27 cellular contexts compared by ENCODE assay signal in the genomic region with DNA sequence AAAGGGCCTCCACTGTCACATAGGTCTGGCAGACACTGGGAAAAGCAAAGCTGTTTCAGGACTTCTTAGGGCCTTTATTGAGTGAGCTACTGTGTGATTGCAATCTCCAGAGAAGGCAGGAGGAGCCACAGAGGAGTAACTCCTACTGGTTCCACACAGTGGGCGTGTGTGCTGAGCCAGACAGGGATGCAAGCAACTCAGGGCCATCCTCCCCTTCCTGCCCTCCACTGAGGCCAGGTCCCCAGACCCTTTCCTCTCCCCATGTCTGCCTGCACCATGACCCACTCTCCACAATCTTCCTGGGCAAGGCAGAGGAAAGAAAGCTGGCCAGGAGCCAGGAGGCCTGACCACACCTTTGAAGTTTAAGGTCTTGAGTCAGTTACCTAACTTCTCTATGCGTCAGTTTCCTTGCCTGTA.
DNase-seq lines count a peak whose midpoint lies in the region; ATAC-seq, FAIRE-seq and TF ChIP-seq lines count a peak whose summit lies in the region.
"Had no signal": no experiment of that assay in that cellular context is flagged by ENCODE, and none has a peak within 500 bp of the region (broad histone marks: within the 10 kb centered on the region; RNA-seq: fewer than 3 reads in every experiment).

No MANE protein-coding gene starts in this region.

- TF ChIP-seq EP300 in K562 (IDR thresholded peaks at IDR 0.05; ENCODE audit: low read length): no peak
- TF ChIP-seq EP300 in upper lobe of left lung (IDR thresholded peaks at IDR 0.05): no peak

- intact Hi-C loops in MCF 10A (cut with micrococcal nuclease) (no loop called here), breast epithelium (cut with DNase I; ENCODE audit: low total_unique reads) (no loop called here), K562 (cut with micrococcal nuclease) (no loop called here)

- H3K4me3 Mint-ChIP-seq in MCF 10A (ENCODE audit: unreplicated experiment) (no peak overlapping the region), mesothelial cell of epicardium (no peak overlapping the region)

- H3K27me3 ChIP-seq in breast epithelium: no peaks in the 10 kb centered on the region
- peaks cover 5 to 39% of the 10 kb centered on the region in 2 experiments; a peak in 3 of 5 replicates for H3K27me3 ChIP-seq in K562 (ENCODE audit: control insufficient read depth in 2 of 2, insufficient read depth in 2 of 2, low read length in 2 of 2)
- H3K27me3 ChIP-seq in upper lobe of left lung: no peaks in the 10 kb centered on the region
- H3K27me3 ChIP-seq: esophagus muscularis mucosa, left lung, SJSA1, tibial artery had no signal

- peak overlapping the region in 1 of 2 donors; percentile 1 for H3K27ac ChIP-seq in breast epithelium
- H3K27ac ChIP-seq in K562 (ENCODE audit: extremely low read depth, low read depth, low read length): no peak overlapping the region
- no peak overlapping the region for H3K27ac ChIP-seq in upper lobe of left lung
- H3K27ac ChIP-seq: HL-60, psoas muscle, SJSA1 had no signal

- H3K36me3 ChIP-seq in breast epithelium: no peaks in the 10 kb centered on the region
- H3K36me3 ChIP-seq in K562 (ENCODE audit: control insufficient read depth, insufficient read depth, low read length): no peaks in the 10 kb centered on the region
- no peaks in the 10 kb centered on the region for H3K36me3 ChIP-seq in upper lobe of left lung
- H3K36me3 ChIP-seq: esophagus muscularis mucosa, left lung, SJSA1, tibial artery had no signal

- no peaks in the 10 kb centered on the region for H3K36me3 Mint-ChIP-seq in MCF 10A (ENCODE audit: insufficient read depth, unreplicated experiment)
- no peaks in the 10 kb centered on the region for H3K36me3 Mint-ChIP-seq in mesothelial cell of epicardium

- FAIRE-seq in K562 (lab: Jason Lieb, UNC): no peak

- H3K9me3 ChIP-seq in breast epithelium: no peaks in the 10 kb centered on the region
- H3K9me3 ChIP-seq in K562 (replicated peaks; ENCODE audit: control insufficient read depth, insufficient read depth, low read depth, low read length): no peaks in the 10 kb centered on the region
- H3K9me3 ChIP-seq in upper lobe of left lung: no peaks in the 10 kb centered on the region
- H3K9me3 ChIP-seq: esophagus muscularis mucosa, left lung, psoas muscle, SJSA1, tibial artery had no signal

- no peak overlapping the region for H3K4me2 ChIP-seq in K562 (ENCODE audit: insufficient read depth, low read length)

- peaks cover 5% of the 10 kb centered on the region for H3K4me1 Mint-ChIP-seq in MCF 10A (ENCODE audit: insufficient read depth, unreplicated experiment)
- H3K4me1 Mint-ChIP-seq in mesothelial cell of epicardium: peaks cover 66% of the 10 kb centered on the region

- H3K9me1 ChIP-seq in K562 (ENCODE audit: control insufficient read depth, insufficient read depth, low read length): no peaks in the 10 kb centered on the region

- TF ChIP-seq CTCF in MCF 10A (IDR thresholded peaks at IDR 0.05; ENCODE audit: unreplicated experiment) (no peak), breast epithelium (IDR thresholded peaks at IDR 0.05) (no peak), K562 (IDR thresholded peaks at IDR 0.05 in 2 of 3, conservative IDR thresholded peaks at IDR 0.05 in 1 of 3; ENCODE audit: insufficient read depth in 2 of 3, low read depth in 1 of 3, low read length in 3 of 3) (no peak), mesothelial cell of epicardium (IDR thresholded peaks at IDR 0.05; ENCODE audit: unreplicated experiment) (no peak), upper lobe of left lung (IDR thresholded peaks at IDR 0.05) (no peak)

- no peak for TF ChIP-seq RAD21 in K562 (CRISPR knock-in tag; conservative IDR thresholded peaks at IDR 0.05 in 1 of 2, IDR thresholded peaks at IDR 0.05 in 1 of 2)

- TF ChIP-seq POLR2A in breast epithelium (IDR thresholded peaks at IDR 0.05) (no peak), K562 (conservative IDR thresholded peaks at IDR 0.05) (no peak), upper lobe of left lung (IDR thresholded peaks at IDR 0.05) (no peak)

- no peaks in the 10 kb centered on the region for H3K79me2 ChIP-seq in K562 (ENCODE audit: control insufficient read depth, insufficient read depth, low read length)

- no TSS peak for BruUV-seq in MCF 10A (replicated peaks; lab: Mats Ljungman, UMichigan)
- no TSS peak for BruUV-seq in K562 (replicated peaks; lab: Mats Ljungman, UMichigan)

- H3K27ac Mint-ChIP-seq in MCF 10A (ENCODE audit: low read depth, unreplicated experiment) (no peak overlapping the region), mesothelial cell of epicardium (peak overlapping the region; percentile 56)

- peaks cover 3 to 7% of the 10 kb centered on the region in 2 donors for H3K4me1 ChIP-seq in breast epithelium
- H3K4me1 ChIP-seq in K562 (replicated peaks in 1 of 2; ENCODE audit: control insufficient read depth in 2 of 2, insufficient read depth in 2 of 2, low read length in 2 of 2): no peaks in the 10 kb centered on the region
- H3K4me1 ChIP-seq in upper lobe of left lung: peaks cover 29 to 41% (median 35%) of the 10 kb centered on the region in 4 donors

- 0 out of 2 replicates have a peak, but pooled peaks cover 4% of the 10 kb centered on the region for H4K20me1 ChIP-seq in K562 (replicated peaks; ENCODE audit: control insufficient read depth, insufficient read depth, low read length)

- H2AFZ ChIP-seq in K562 (ENCODE audit: low read depth, low read length): no peak overlapping the region

- 0% methylated on average over 2 of the region's 2 CpGs for WGBS in K562 (ENCODE audit: insufficient coverage, low coverage, missing lambda C conversion rate)
- WGBS in upper lobe of left lung, 2 donors: 64 to 78% methylated on average over 2 of the region's 2 CpGs

- DNase-seq in MCF 10A (ENCODE audit: unreplicated experiment) (peak; percentile 73), breast epithelium (ENCODE audit: low spot score in 2 of 2) (no peak), K562 (ENCODE audit: extremely low read depth in 1 of 4, low spot score in 3 of 4) (no peak), mesothelial cell of epicardium (ENCODE audit: low spot score in 2 of 2, unreplicated experiment in 2 of 2) (no peak), upper lobe of left lung (no peak), NCI-H510A treated with DMSO at 0.1 percent for 48 hours (lab: John Stamatoyannopoulos, UW) (no peak)
- DNase-seq: 8988T; activated CD4-positive, alpha-beta T cell treated with anti-CD3 and anti-CD28 coated beads, Interleukin-2, amount 50 U/mL, for 1 hour; activated CD8-positive, alpha-beta memory T cell treated with anti-CD3 and anti-CD28 coated beads, Interleukin-2, amount 50 U/mL, for 48 hours; anterior cingulate cortex; effector CD4-positive, alpha-beta T cell; KBM-7; left lung; MV-4-11; NCI-H1694 treated with DMSO at 0.1 percent for 48 hours; NCI-H2227 treated with DMSO at 0.1 percent for 48 hours; NCI-H82; psoas muscle; stimulated activated naive CD4-positive, alpha-beta T cell; T-helper 2 cell; tibial artery had no signal

- ATAC-seq in K562: peak; percentile 63; the same call in 2 of the 3 replicates
- no peak for ATAC-seq in upper lobe of left lung (ENCODE audit: low FRiP score in 2 of 2)
- no peak for ATAC-seq in HG02840 (IDR thresholded peaks at IDR 0.05; ENCODE audit: low FRiP score, unreplicated experiment)
- ATAC-seq in HG03432 (IDR thresholded peaks at IDR 0.05; ENCODE audit: unreplicated experiment): no peak
- ATAC-seq: psoas muscle had no signal

- CTCF ChIA-PET in MCF 10A (lab: Yijun Ruan, JAX) (interaction anchor here (0.6 kb wide), 1 partner anchor 139 kb away, joined by 3 read pairs; no protein-coding TSS in a partner anchor), K562 (lab: Yijun Ruan, JAX; ENCODE audit: low intra/inter-chr PET ratio) (no interaction called here)

- no peak overlapping the region for H3K4me3 ChIP-seq in breast epithelium
- no peak overlapping the region for H3K4me3 ChIP-seq in K562
- H3K4me3 ChIP-seq in upper lobe of left lung: no peak overlapping the region
- H3K4me3 ChIP-seq: esophagus muscularis mucosa, left lung, psoas muscle, SJSA1, skin epidermis, tibial artery had no signal

- H3K9me3 Mint-ChIP-seq in MCF 10A (ENCODE audit: unreplicated experiment): no peaks in the 10 kb centered on the region
- H3K9me3 Mint-ChIP-seq in mesothelial cell of epicardium: no peaks in the 10 kb centered on the region

- H3K9ac ChIP-seq in K562 (ENCODE audit: insufficient read depth in 1 of 2, low read depth in 2 of 2, low read length in 2 of 2): no peak overlapping the region

- in situ Hi-C loops in K562 (cut with MboI): no loop called here

- POLR2A ChIA-PET in MCF 10A (lab: Yijun Ruan, JAX): no interaction called here
- POLR2A ChIA-PET in K562 (lab: Yijun Ruan, JAX): interaction anchor here (0.8 kb wide), 1 partner anchor 389 kb away, joined by 5 read pairs; no protein-coding TSS in a partner anchor

- peaks cover 13% of the 10 kb centered on the region for H3K27me3 Mint-ChIP-seq in MCF 10A (ENCODE audit: insufficient read depth, unreplicated experiment)
- H3K27me3 Mint-ChIP-seq in mesothelial cell of epicardium (ENCODE audit: low read depth): no peaks in the 10 kb centered on the region
